ENCODE assay signal across 27 cellular contexts in the genomic region with DNA sequence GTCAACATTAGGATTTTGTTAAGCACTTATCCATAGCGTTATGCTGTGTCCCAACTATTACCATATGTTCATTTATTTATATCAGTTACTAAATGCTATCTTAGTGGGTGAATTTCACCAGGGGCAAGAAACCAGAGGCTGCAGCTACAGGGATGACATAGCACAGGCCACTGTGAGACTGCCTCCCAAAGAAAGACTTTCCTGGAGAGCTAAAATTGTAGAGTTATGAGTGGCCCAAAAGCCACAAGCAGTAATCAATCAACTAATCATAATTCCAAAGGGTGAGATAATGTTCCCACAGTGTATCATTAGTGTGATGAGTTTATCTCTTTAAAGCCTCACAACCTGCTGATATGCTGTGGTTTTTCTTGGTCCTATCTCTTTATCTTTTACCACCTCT. TPM values are rescaled to one million over a fixed set of nuclear protein-coding genes. Genes with fewer than 3 reads are reported as not detected.
"Had no signal": no experiment of that assay in that cellular context is flagged by ENCODE, and none has a peak within 500 bp of the region (broad histone marks: within the 10 kb centered on the region; RNA-seq: fewer than 3 reads in every experiment).

No MANE protein-coding gene starts in this region.

- H3K27ac ChIP-seq: brain microvascular endothelial cell had no signal

- ATAC-seq: activated CD8-positive, alpha-beta T cell treated with anti-CD3 and anti-CD28 coated beads for 36 hours; activated T-helper 17 cell treated with anti-CD3 and anti-CD28 coated beads, Interleukin-2, amount 50 U/mL, for 72 hours; Right ventricle myocardium inferior had no signal

- DNase-seq: activated CD4-positive, alpha-beta T cell treated with anti-CD3 and anti-CD28 coated beads, Interleukin-2, amount 10 ng/mL, durations not matched to agents 24 days and 14 days; activated CD4-positive, alpha-beta T cell treated with anti-CD3 and anti-CD28 coated beads, Interleukin-2, amount 50 U/mL, for 4 hours; activated CD8-positive, alpha-beta T cell treated with anti-CD3 and anti-CD28 coated beads for 36 hours; activated effector memory CD4-positive, alpha-beta T cell treated with anti-CD3 and anti-CD28 coated beads, Interleukin-2, amount 50 U/mL, for 16 hours; activated naive CD4-positive, alpha-beta T cell; activated naive CD8-positive, alpha-beta T cell treated with anti-CD3 and anti-CD28 coated beads, Interleukin-2, amount 10 ng/mL, durations not matched to agents 7 days and 5 days; activated T-cell treated with anti-CD3 and anti-CD28 coated beads, Interleukin-2, amount 50 U/mL, for 1 hour; activated T-cell treated with anti-CD3 and anti-CD28 coated beads, Interleukin-2, amount 50 U/mL, for 72 hours; brain microvascular endothelial cell; Kasumi-1; KG1; MG63; NCI-H1048; NCI-H1105 treated with DMSO at 0.1 percent for 48 hours; NCI-H1436; NCI-H1694; NCI-H1930; NCI-H2081 treated with DMSO at 0.1 percent for 48 hours; NCI-H226; NCI-H524 treated with DMSO at 0.1 percent for 48 hours; NCI-H748 treated with DMSO at 0.1 percent for 48 hours; RPMI8226; SIG-M5 had no signal

- H3K36me3 ChIP-seq: brain microvascular endothelial cell had no signal

- H3K4me3 ChIP-seq: MG63 had no signal

- H3K27me3 ChIP-seq: brain microvascular endothelial cell, MG63 had no signal

- H3K9me3 ChIP-seq: MG63 had no signal

RNA-seq across cellular contexts. Expression of gene TGFB2, which starts 3.8 kb away (rescaled TPM):
- total RNA-seq: activated CD4-positive, alpha-beta T cell treated with anti-CD3 and anti-CD28 coated beads, Interleukin-2, amount 10 ng/mL, durations not matched to agents 24 days and 14 days; activated CD8-positive, alpha-beta memory T cell treated with anti-CD3 and anti-CD28 coated beads for 36 hours; activated CD8-positive, alpha-beta T cell treated with anti-CD3 and anti-CD28 coated beads for 36 hours; activated naive CD8-positive, alpha-beta T cell treated with anti-CD3 and anti-CD28 coated beads, Interleukin-2, amount 10 ng/mL, durations not matched to agents 7 days and 5 days; activated T-cell treated with anti-CD3 and anti-CD28 coated beads, Interleukin-2, amount 50 U/mL, for 72 hours; activated T-helper 17 cell treated with anti-CD3 and anti-CD28 coated beads, Interleukin-2, amount 50 U/mL, for 72 hours; T-helper 2 cell treated with Interferon-gamma antibody and Interleukin-4, amounts not matched to agents 100 ng/mL and 5 ng/mL, for 36 hours had no signal
